ENCODE assay signal across 8 cellular contexts in the genomic region with DNA sequence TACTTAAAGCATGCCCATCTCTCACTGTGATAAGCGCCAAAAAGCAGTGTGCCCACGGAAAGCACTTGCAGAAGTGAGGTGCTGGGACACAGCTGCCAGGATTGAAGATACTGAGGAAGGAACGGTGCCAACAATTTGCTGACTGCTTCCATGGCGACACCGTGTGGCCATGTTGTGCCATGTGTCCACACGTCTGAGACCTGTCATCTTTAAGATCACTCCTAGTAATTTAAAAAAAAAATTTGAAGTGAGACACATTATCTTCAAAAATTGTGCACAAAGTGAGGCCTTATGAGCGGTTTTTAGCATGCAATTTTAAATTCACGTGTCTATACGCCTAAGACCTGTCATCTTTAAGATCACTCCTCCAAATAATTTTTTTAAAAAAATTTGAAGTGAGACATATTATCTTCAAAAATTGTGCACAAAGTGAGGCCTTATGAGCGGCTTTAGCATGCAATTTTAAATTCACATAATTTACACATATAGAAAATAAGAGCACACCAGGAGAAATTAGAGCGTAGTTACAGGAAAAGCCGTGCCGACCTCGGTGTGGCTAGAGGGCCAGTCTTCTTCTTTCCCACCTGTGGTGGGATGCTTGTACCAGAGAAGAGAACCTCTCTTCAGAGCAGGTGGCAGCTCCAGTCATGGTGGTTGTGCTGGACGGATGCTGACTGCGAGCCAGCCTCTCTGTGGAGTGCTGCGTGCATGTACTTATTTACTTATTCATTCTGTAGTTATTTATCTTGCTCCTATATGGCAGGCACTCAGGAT. TPM values are rescaled to one million over a fixed set of nuclear protein-coding genes. Genes with fewer than 3 reads are reported as not detected.
DNase-seq lines count a peak whose midpoint lies in the region; ATAC-seq and TF ChIP-seq lines count a peak whose summit lies in the region.

No MANE protein-coding gene starts in this region.

- peak; percentile 71 for TF ChIP-seq CTCF in GM13976 (IDR thresholded peaks at IDR 0.05; ENCODE audit: borderline replicate concordance, control extremely low read depth, extremely low read depth, insufficient read depth, missing control alignments)

- peak; percentile 32 for DNase-seq in AG08396 (ENCODE audit: low spot score)
- DNase-seq in GM13976 (ENCODE audit: low spot score) = peak; percentile 69
- DNase-seq in NCI-H69 (lab: John Stamatoyannopoulos, UW) = peak; percentile 61
- DNase-seq in activated CD8-positive, alpha-beta memory T cell treated with anti-CD3 and anti-CD28 coated beads, Interleukin-2, amount 50 U/mL, for 48 hours = peak; percentile 72
- DNase-seq in fibroblast of peridontal ligament (ENCODE audit: extremely low read depth) = peak; percentile 19
- peak; percentile 45 for DNase-seq in occipital lobe (lab: John Stamatoyannopoulos, UW)
- no peak for DNase-seq in amniotic stem cell (lab: John Stamatoyannopoulos, UW)

- in situ Hi-C loops in GM13976 (cut with MboI; ENCODE audit: low sequenced_read_pairs, unreplicated experiment) = no loop called here

- no peak for ATAC-seq in GM18909 (IDR thresholded peaks at IDR 0.05; ENCODE audit: poor library complexity, unreplicated experiment)

RNA-seq across cellular contexts. Expression of a gene that starts 21.4 kb away (rescaled TPM):
- 2.3 TPM for total RNA-seq in occipital lobe
